10 cellular contexts compared by ENCODE assay signal in genomic region chr7:122304996-122305421, GRCh38. TPM values are rescaled to one million over a fixed set of nuclear protein-coding genes. Genes with fewer than 3 reads are reported as not detected.
DNase-seq lines count a peak whose midpoint lies in the region; ATAC-seq and TF ChIP-seq lines count a peak whose summit lies in the region.
"Had no signal": no experiment of that assay in that cellular context is flagged by ENCODE, and none has a peak within 500 bp of the region (broad histone marks: within the 10 kb centered on the region; RNA-seq: fewer than 3 reads in every experiment).

No MANE protein-coding gene starts in this region.

- TF ChIP-seq CTCF in GM23338 (conservative IDR thresholded peaks at IDR 0.05; ENCODE audit: low read depth in 2 of 2) (no peak), retinal pigment epithelial cell (conservative IDR thresholded peaks at IDR 0.05; ENCODE audit: low read depth, low read length) (no peak)
- TF ChIP-seq CTCF in CD4-positive, alpha-beta T cell (IDR thresholded peaks at IDR 0.05) = no peak

- peak overlapping the region; percentile 93 for H3K4me2 ChIP-seq in GM23338

- ATAC-seq in GM23338 (0 out of 3 replicates have a peak, but pooled peaks have one; percentile 1), HG03342 (IDR thresholded peaks at IDR 0.05; ENCODE audit: unreplicated experiment) (no peak)
- no peak for ATAC-seq in CD4-positive, alpha-beta T cell (ENCODE audit: poor library complexity)

- peak overlapping the region; percentile 83 for H3K4me3 Mint-ChIP-seq in GM23338
- H3K4me3 Mint-ChIP-seq in CD4-positive, alpha-beta T cell = no peak overlapping the region
- H3K4me3 Mint-ChIP-seq: HFFc6; stimulated activated naive CD8-positive, alpha-beta T cell treated with anti-CD3 and anti-CD28 coated beads, Interleukin-15, Interleukin-2, amounts not matched to agents 100 ng/mL and 50 ng/mL, for 24 hours had no signal

- H3K27me3 Mint-ChIP-seq in GM23338 (ENCODE audit: insufficient read depth, low read depth, poor library complexity) = peaks cover 91% of the 10 kb centered on the region
- peaks cover 80% of the 10 kb centered on the region for H3K27me3 Mint-ChIP-seq in CD4-positive, alpha-beta T cell

- H3K79me2 ChIP-seq in GM23338 (replicated peaks; ENCODE audit: insufficient read depth) = no peaks in the 10 kb centered on the region

- peak overlapping the region; percentile 74 for H3K4me3 ChIP-seq in GM23338
- peak overlapping the region; percentile 83 for H3K4me3 ChIP-seq in SK-N-MC
- peak overlapping the region; percentile 58 for H3K4me3 ChIP-seq in iPS-15b (ENCODE audit: low read depth, low read length)
- peak overlapping the region; percentile 22 for H3K4me3 ChIP-seq in retinal pigment epithelial cell (ENCODE audit: low read length)

- H2AFZ ChIP-seq in GM23338 = peak overlapping the region; percentile 87

- intact Hi-C loops in CD4-positive, alpha-beta T cell (cut with DNase I, micrococcal nuclease) = no loop called here

- H3K36me3 Mint-ChIP-seq in GM23338 (ENCODE audit: low read depth) = no peaks in the 10 kb centered on the region
- no peaks in the 10 kb centered on the region for H3K36me3 Mint-ChIP-seq in CD4-positive, alpha-beta T cell (ENCODE audit: low read depth)

- peak overlapping the region; percentile 94 for H3K9ac ChIP-seq in SK-N-MC (ENCODE audit: insufficient read length)
- H3K9ac ChIP-seq in iPS-15b (ENCODE audit: low read depth, low read length) = no peak overlapping the region

- H3F3A ChIP-seq in GM23338 (replicated peaks; ENCODE audit: low read depth) = peaks cover 31% of the 10 kb centered on the region

- peaks cover 100% of the 10 kb centered on the region for H3K27me3 ChIP-seq in GM23338 (ENCODE audit: insufficient read depth)
- H3K27me3 ChIP-seq in iPS-15b (ENCODE audit: control insufficient read depth, insufficient read depth, low read length) = peaks cover 99% of the 10 kb centered on the region
- peaks cover 93% of the 10 kb centered on the region for H3K27me3 ChIP-seq in CD4-positive, alpha-beta T cell (ENCODE audit: control insufficient read depth, insufficient read depth, low read length)

- DNase-seq in GM23338 (ENCODE audit: low spot score) = peak; percentile 60
- no peak for DNase-seq in SK-N-MC (ENCODE audit: low read depth, low spot score)
- DNase-seq in retinal pigment epithelial cell (ENCODE audit: low read depth) = no peak
- DNase-seq in CD4-positive, alpha-beta T cell = no peak
- DNase-seq in NCI-H345 treated with DMSO at 0.1 percent for 48 hours (lab: John Stamatoyannopoulos, UW; ENCODE audit: unreplicated experiment) = no peak
- no peak for DNase-seq in SK-N-DZ (ENCODE audit: low spot score)
- DNase-seq: HFFc6 had no signal

- H3K9me3 ChIP-seq in SK-N-MC (ENCODE audit: low read depth, low read length) = no peaks in the 10 kb centered on the region
- H3K9me3 ChIP-seq in iPS-15b (ENCODE audit: control insufficient read depth, insufficient read depth, low read length) = no peaks in the 10 kb centered on the region
- peaks cover 5% of the 10 kb centered on the region for H3K9me3 ChIP-seq in CD4-positive, alpha-beta T cell (ENCODE audit: control insufficient read depth, low read length)

- no peak overlapping the region for H3K27ac Mint-ChIP-seq in GM23338
- no peak overlapping the region for H3K27ac Mint-ChIP-seq in CD4-positive, alpha-beta T cell
- H3K27ac Mint-ChIP-seq: HFFc6; stimulated activated naive CD8-positive, alpha-beta T cell treated with anti-CD3 and anti-CD28 coated beads, Interleukin-15, Interleukin-2, amounts not matched to agents 100 ng/mL and 50 ng/mL, for 24 hours had no signal

- H3K4me1 Mint-ChIP-seq in GM23338 = peaks cover 52% of the 10 kb centered on the region
- H3K4me1 Mint-ChIP-seq in CD4-positive, alpha-beta T cell (ENCODE audit: low read depth) = peaks cover 6% of the 10 kb centered on the region

- CTCF ChIA-PET in CD4-positive, alpha-beta T cell (lab: Charles Lee) = no interaction called here

- H3K36me3 ChIP-seq in GM23338 (ENCODE audit: insufficient read depth) (no peaks in the 10 kb centered on the region), SK-N-MC (ENCODE audit: insufficient read depth, low read length) (peaks cover 62% of the 10 kb centered on the region), iPS-15b (ENCODE audit: control insufficient read depth, insufficient read depth, low read length) (no peaks in the 10 kb centered on the region)

- POLR2A ChIA-PET in CD4-positive, alpha-beta T cell (lab: Charles Lee) = no interaction called here

- H3K4me1 ChIP-seq in GM23338 (ENCODE audit: insufficient read depth) (peaks cover 60% of the 10 kb centered on the region), iPS-15b (ENCODE audit: control insufficient read depth, insufficient read depth, low read length) (peaks cover 18% of the 10 kb centered on the region)

- H3K27ac ChIP-seq in GM23338 (ENCODE audit: low read depth) (no peak overlapping the region), SK-N-MC (peak overlapping the region; percentile 93)
- no peak overlapping the region for H3K27ac ChIP-seq in CD4-positive, alpha-beta T cell (ENCODE audit: low read depth, low read length)

- no peaks in the 10 kb centered on the region for H3K9me2 ChIP-seq in GM23338 (ENCODE audit: insufficient read depth)

- no peaks in the 10 kb centered on the region for H3K9me3 Mint-ChIP-seq in GM23338
- no peaks in the 10 kb centered on the region for H3K9me3 Mint-ChIP-seq in CD4-positive, alpha-beta T cell
- H3K9me3 Mint-ChIP-seq: stimulated activated naive CD8-positive, alpha-beta T cell treated with anti-CD3 and anti-CD28 coated beads, Interleukin-15, Interleukin-2, amounts not matched to agents 100 ng/mL and 50 ng/mL, for 24 hours had no signal

- 0 out of 2 replicates have a peak, but pooled peaks cover 3% of the 10 kb centered on the region for H4K20me1 ChIP-seq in GM23338 (replicated peaks; ENCODE audit: insufficient read depth)

TF ChIP-seq in GM23338, 12 proteins besides CTCF, POLR2A, EP300 and RAD21:
- no peak for TF ChIP-seq ZNF114 (CRISPR knock-in tag; IDR thresholded peaks at IDR 0.05)
- TF ChIP-seq, protein P1, sequence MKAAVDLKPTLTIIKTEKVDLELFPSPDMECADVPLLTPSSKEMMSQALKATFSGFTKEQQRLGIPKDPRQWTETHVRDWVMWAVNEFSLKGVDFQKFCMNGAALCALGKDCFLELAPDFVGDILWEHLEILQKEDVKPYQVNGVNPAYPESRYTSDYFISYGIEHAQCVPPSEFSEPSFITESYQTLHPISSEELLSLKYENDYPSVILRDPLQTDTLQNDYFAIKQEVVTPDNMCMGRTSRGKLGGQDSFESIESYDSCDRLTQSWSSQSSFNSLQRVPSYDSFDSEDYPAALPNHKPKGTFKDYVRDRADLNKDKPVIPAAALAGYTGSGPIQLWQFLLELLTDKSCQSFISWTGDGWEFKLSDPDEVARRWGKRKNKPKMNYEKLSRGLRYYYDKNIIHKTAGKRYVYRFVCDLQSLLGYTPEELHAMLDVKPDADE (IDR thresholded peaks at IDR 0.05) = no peak
- TF ChIP-seq STAT1 (IDR thresholded peaks at IDR 0.05; ENCODE audit: unreplicated experiment) = no peak
- no peak for TF ChIP-seq JUNB (IDR thresholded peaks at IDR 0.05; ENCODE audit: unreplicated experiment)
- TF ChIP-seq POLR2AphosphoS5 (IDR thresholded peaks at IDR 0.05; ENCODE audit: low read depth) = no peak

RNA-seq across cellular contexts. Expression of gene FEZF1, which starts 0.5 kb away (rescaled TPM):
- total RNA-seq in GM23338 (2014; rRNA removed; shearing (Covaris generic)) = 1.7 and 2.3 TPM in 2 replicates
- 0.87 and 1.0 TPM in 2 replicates for polyA plus RNA-seq in GM23338 (2016; fragmentation: Nextera tagmentation; extraction: Ambion mirVana)
- not detected for total RNA-seq in CD4-positive, alpha-beta T cell
- not detected in 2 replicates for polyA plus RNA-seq in SK-N-DZ (2014; cell fraction: cytosol; rRNA removed)
- not detected in 2 replicates for polyA plus RNA-seq in SK-N-DZ (2014; cell fraction: nucleus; rRNA removed)
- total RNA-seq: HFFc6 had no signal

Comparison
In these comparisons a context has a peak if more than half of its experiments do, and no peak if none do; other contexts are left out.
1. H3K4me3 ChIP-seq: peak in every context shown above with its lines; median percentile 83 in SK-N-MC; 74 in GM23338; 58 in iPS-15b; 22 in retinal pigment epithelial cell.